ENCODE assay signal across 8 cellular contexts in genomic region chr15:85412956-85413854, GRCh38. TPM values are rescaled to one million over a fixed set of nuclear protein-coding genes. Genes with fewer than 3 reads are reported as not detected.
DNase-seq lines count a peak whose midpoint lies in the region; ATAC-seq and TF ChIP-seq lines count a peak whose summit lies in the region.

No MANE protein-coding gene starts in this region.

- ATAC-seq in HCT116 (peak; percentile 98), memory B cell (ENCODE audit: low read depth) (peak; percentile 95)
- peak; percentile 94 to 95 for ATAC-seq in activated CD4-positive, CD25-positive, alpha-beta regulatory T cell treated with anti-CD3 and anti-CD28 coated beads, Interleukin-2, amount 50 U/mL, for 24 hours

- peak; percentile 25; the same call in 1 of the 2 replicates for TF ChIP-seq RAD21 in HCT116 (IDR thresholded peaks at IDR 0.05; ENCODE audit: low read depth)

- no peaks in the 10 kb centered on the region for H4K20me1 ChIP-seq in HCT116 (ENCODE audit: insufficient read depth)

- TF ChIP-seq POLR2A in HCT116 (IDR thresholded peaks at IDR 0.05; ENCODE audit: borderline replicate concordance, extremely low read depth, insufficient read depth, insufficient read length), result no peak

- BruUV-seq in HCT116 (replicated peaks; lab: Mats Ljungman, UMichigan), result no TSS peak

- no peaks in the 10 kb centered on the region for H3K9me2 ChIP-seq in HCT116 (ENCODE audit: insufficient read depth)

- H3K27me3 Mint-ChIP-seq in chondrocyte (ENCODE audit: low read depth) (no peaks in the 10 kb centered on the region), memory B cell (no peaks in the 10 kb centered on the region)

- no peaks in the 10 kb centered on the region for H3K36me3 Mint-ChIP-seq in chondrocyte (ENCODE audit: low read depth)
- peaks cover 14% of the 10 kb centered on the region for H3K36me3 Mint-ChIP-seq in memory B cell

- no peaks in the 10 kb centered on the region for H3K9me3 ChIP-seq in HCT116 (ENCODE audit: control insufficient read depth in 1 of 2, insufficient read depth in 1 of 2, low read depth in 1 of 2, low read length in 2 of 2)

- RAD21 ChIA-PET in HCT116 (lab: Charles Lee; ENCODE audit: low non-redundant PET in 1 of 2, low total read pairs in 2 of 2, uncharacterized antibody in 2 of 2, unreplicated experiment in 2 of 2), result interaction anchor here (0.6 to 3.4 kb wide), 5 partner anchors 81 to 230 kb away, joined by 3 to 14 read pairs (median 11); no protein-coding TSS in a partner anchor

- intact Hi-C loops in HCT116 (cut with micrococcal nuclease), result no loop called here

- peak overlapping the region; percentile 50 for H3K9ac ChIP-seq in HCT116 (ENCODE audit: low read length)

- no peaks in the 10 kb centered on the region for H3K36me3 ChIP-seq in HCT116 (ENCODE audit: control insufficient read depth in 1 of 2, insufficient read depth in 2 of 2, low read length in 2 of 2)

- H2AFZ ChIP-seq in HCT116 (ENCODE audit: low read depth, low read length, poor library complexity, severe bottlenecking), result no peak overlapping the region

- peak overlapping the region; percentile 69 for H3K4me2 ChIP-seq in HCT116 (ENCODE audit: low read length)

- H3K9me3 Mint-ChIP-seq in chondrocyte (ENCODE audit: low read depth) (peaks cover 3% of the 10 kb centered on the region), memory B cell (peaks cover 2% of the 10 kb centered on the region)

- peaks cover 86% of the 10 kb centered on the region for H3K79me2 ChIP-seq in HCT116 (ENCODE audit: insufficient read depth, low read length)

- TF ChIP-seq CTCF in GM12864 (IDR thresholded peaks at IDR 0.05; ENCODE audit: low read depth, low read length, missing control alignments) (peak; percentile 12), HCT116 (IDR thresholded peaks at IDR 0.05 in 2 of 3, conservative IDR thresholded peaks at IDR 0.05 in 1 of 3; ENCODE audit: borderline replicate concordance in 1 of 3, insufficient read depth in 1 of 3, low read depth in 2 of 3, low read length in 2 of 3) (0 out of 6 replicates have a peak, but pooled peaks of 1 of the 3 experiments have one; percentile 31), LNCaP clone FGC (IDR thresholded peaks at IDR 0.05; ENCODE audit: control insufficient read depth, extremely low read depth, insufficient read depth) (no peak), chondrocyte (IDR thresholded peaks at IDR 0.05) (no peak)

- POLR2A ChIA-PET in HCT116 (lab: Charles Lee), result interaction anchor here (1.0 to 2.1 kb wide), 6 partner anchors 8 to 111 kb away, joined by 3 to 10 read pairs (median 5); no protein-coding TSS in a partner anchor

- peak overlapping the region; percentile 69 for H3K27ac ChIP-seq in HCT116 (ENCODE audit: low read depth, low read length)

- H3K27ac Mint-ChIP-seq in chondrocyte (ENCODE audit: unreplicated experiment), result peak overlapping the region; percentile 76
- H3K27ac Mint-ChIP-seq in memory B cell, result peak overlapping the region; percentile 92

- H3K4me1 Mint-ChIP-seq in chondrocyte (ENCODE audit: low read depth), result peaks cover 53% of the 10 kb centered on the region
- H3K4me1 Mint-ChIP-seq in memory B cell, result peaks cover 53% of the 10 kb centered on the region

- H3K4me3 ChIP-seq in GM12864 (ENCODE audit: low read depth, low read length) (no peak overlapping the region), HCT116 (replicated peaks in 1 of 2; ENCODE audit: low read depth in 1 of 2, low read length in 2 of 2) (peak overlapping the region; percentile 7 to 18; a peak in 3 of 4 replicates), LNCaP clone FGC (ENCODE audit: low read depth, low read length) (no peak overlapping the region; the same call in 1 of the 2 replicates)

- H3K4me3 Mint-ChIP-seq in chondrocyte (ENCODE audit: unreplicated experiment) (peak overlapping the region; percentile 14), memory B cell (peak overlapping the region; percentile 41)

- no peaks in the 10 kb centered on the region for H3K27me3 ChIP-seq in HCT116 (ENCODE audit: insufficient read depth, low read length)

- peaks cover 36 to 58% of the 10 kb centered on the region in 2 experiments for H3K4me1 ChIP-seq in HCT116 (ENCODE audit: control insufficient read depth in 1 of 2, insufficient read depth in 2 of 2, low read length in 2 of 2)

- CTCF ChIA-PET in HCT116 (lab: Charles Lee), result interaction anchor here (1.0 to 3.6 kb wide), 5 partner anchors 10 to 123 kb away, joined by 3 to 33 read pairs (median 5); no protein-coding TSS in a partner anchor

- DNase-seq in GM12864 (ENCODE audit: low read depth), result peak; percentile 96
- peak; percentile 88 for DNase-seq in HCT116 (ENCODE audit: low read depth, low spot score)
- DNase-seq in LNCaP clone FGC (ENCODE audit: low read depth), result peak; percentile 45
- no peak for DNase-seq in chondrocyte (ENCODE audit: low spot score)
- DNase-seq in memory B cell (ENCODE audit: low spot score in 2 of 2), result peak; percentile 48 to 66
- DNase-seq in stimulated activated CD8-positive, alpha-beta memory T cell treated with anti-CD3 and anti-CD28 coated beads, Interleukin-4, amount 100 ng/mL, for 4 hours (ENCODE audit: low read depth in 2 of 2, low spot score in 1 of 2), result peak; percentile 52 to 58
- no peak for DNase-seq in D341Med (ENCODE audit: low spot score)

TF ChIP-seq in HCT116, 20 proteins besides CTCF, POLR2A, EP300 and RAD21 (continues in another document):
- TF ChIP-seq SP1 (IDR thresholded peaks at IDR 0.05; ENCODE audit: low read depth) (peak; percentile 91), POLR2AphosphoS5 (IDR thresholded peaks at IDR 0.05; ENCODE audit: low read depth, low read length) (peak; percentile 55), ZFX (IDR thresholded peaks at IDR 0.05) (no peak), JUND (IDR thresholded peaks at IDR 0.05) (peak; percentile 97), EGR1 (IDR thresholded peaks at IDR 0.05; ENCODE audit: low read depth) (no peak), TCF7L2 (IDR thresholded peaks at IDR 0.05; ENCODE audit: borderline replicate concordance, extremely low read depth, insufficient read depth, insufficient read length) (peak; percentile 93), ZBTB33 (IDR thresholded peaks at IDR 0.05; ENCODE audit: extremely low read depth, insufficient replicate concordance, low read length) (no peak), REST (IDR thresholded peaks at IDR 0.05; ENCODE audit: low read depth) (no peak), YY1 (IDR thresholded peaks at IDR 0.05; ENCODE audit: extremely low read depth, insufficient replicate concordance, low read depth, low read length) (peak; percentile 35), CBX3 (IDR thresholded peaks at IDR 0.05; ENCODE audit: low read depth) (peak; percentile 91), EZH2phosphoT487 (IDR thresholded peaks at IDR 0.05; ENCODE audit: borderline replicate concordance) (no peak), SIN3A (IDR thresholded peaks at IDR 0.05; ENCODE audit: low read depth) (peak; percentile 85), EZH2 (IDR thresholded peaks at IDR 0.05) (no peak), CEBPB (IDR thresholded peaks at IDR 0.05; ENCODE audit: low read depth) (peak; percentile 81), SRF (IDR thresholded peaks at IDR 0.05; ENCODE audit: low read depth) (peak; percentile 64; the same call in 1 of the 2 replicates), ELF1 (IDR thresholded peaks at IDR 0.05; ENCODE audit: borderline replicate concordance, low read depth) (no peak), ATF3 (IDR thresholded peaks at IDR 0.05) (peak; percentile 61; the same call in 1 of the 2 replicates), FOSL1 (IDR thresholded peaks at IDR 0.05; ENCODE audit: low read depth) (peak; percentile 95)

RNA-seq across cellular contexts. Expression of gene AKAP13, which starts 32.8 kb away (rescaled TPM):
- total RNA-seq in HCT116 (2021; ENCODE audit: unreplicated experiment) (43.1 TPM), chondrocyte (80.6 to 134 TPM (median 81.3 TPM) in 3 replicates)
- 21.5 and 25.3 TPM in 2 replicates for polyA plus RNA-seq in HCT116 (2012)

Comparison
In these comparisons a context has a peak if more than half of its experiments do, and no peak if none do; other contexts are left out.
1. DNase-seq: peak in GM12864 (single experiment), HCT116 (single experiment), LNCaP clone FGC (single experiment), memory B cell (2 of 2) and stimulated activated CD8-positive, alpha-beta memory T cell treated with anti-CD3 and anti-CD28 coated beads, Interleukin-4, amount 100 ng/mL, for 4 hours (2 of 2); none in chondrocyte (single experiment) and D341Med (single experiment).
2. H3K4me3 ChIP-seq: peak in HCT116 (2 of 2); none in GM12864 (single experiment) and LNCaP clone FGC (single experiment).
3. Peak in every context shown above with its lines, with median percentiles within 50 percentile points of each other: ATAC-seq.